9 cellular contexts compared by ENCODE assay signal in genomic region chr16:3157229-3158013, GRCh38. TPM values are rescaled to one million over a fixed set of nuclear protein-coding genes. Genes with fewer than 3 reads are reported as not detected.
DNase-seq lines count a peak whose midpoint lies in the region; ATAC-seq, FAIRE-seq and TF ChIP-seq lines count a peak whose summit lies in the region.
"Had no signal": no experiment of that assay in that cellular context is flagged by ENCODE, and none has a peak within 500 bp of the region (broad histone marks: within the 10 kb centered on the region; RNA-seq: fewer than 3 reads in every experiment).

No MANE protein-coding gene starts in this region.

- H3K9me3 ChIP-seq in HAP-1 (no peaks in the 10 kb centered on the region), H1 (ENCODE audit: insufficient read depth in 2 of 2, low read depth in 1 of 2, low read length in 1 of 2) (no peaks in the 10 kb centered on the region; a peak in 1 of 4 replicates), mesenchymal stem cell (ENCODE audit: control insufficient read depth, low read length) (no peaks in the 10 kb centered on the region)

- CTCF ChIA-PET in H1 (lab: Charles Lee; ENCODE audit: partially characterized antibody), result interaction anchor here (0.7 to 3.7 kb wide), 14 partner anchors 8 to 303 kb away, joined by 3 to 14 read pairs (median 4); partner anchors contain the start of gene OR1F1

- H3K4ac ChIP-seq in H1 (replicated peaks; ENCODE audit: insufficient read length, low read depth, low read length) (no peak overlapping the region), mesenchymal stem cell (ENCODE audit: low read depth in 1 of 2, low read length in 2 of 2) (peak overlapping the region in 1 of 2 experiments; percentile 1)

- H3K27ac Mint-ChIP-seq in stimulated activated naive B cell treated with anti-CD40 and anti-IgM and Interleukin-4, amounts not matched to agents 10 μg/mL and 1 μg/mL and 100 μg/mL, for 72 hours, result peak overlapping the region; percentile 97

- TF ChIP-seq CTCF in H1 (IDR thresholded peaks at IDR 0.05; ENCODE audit: control extremely low read depth in 1 of 3, insufficient read depth in 1 of 3, low read depth in 1 of 3, low read length in 3 of 3), result no peak

- H4K91ac ChIP-seq in H1 (replicated peaks; ENCODE audit: insufficient read length, low read length) (no peak overlapping the region), mesenchymal stem cell (ENCODE audit: low read length) (peak overlapping the region; percentile 76)

- H4K20me1 ChIP-seq in H1 (replicated peaks in 1 of 2; ENCODE audit: control insufficient read depth in 1 of 2, insufficient read depth in 2 of 2, low read length in 2 of 2), result peaks cover 0 to 2% of the 10 kb centered on the region in 2 experiments

- H3K36me3 Mint-ChIP-seq in stimulated activated naive B cell treated with anti-CD40 and anti-IgM and Interleukin-4, amounts not matched to agents 10 μg/mL and 1 μg/mL and 100 μg/mL, for 72 hours, result peaks cover 11 to 18% of the 10 kb centered on the region in 2 donors

- H3K79me1 ChIP-seq in H1 (ENCODE audit: low read depth, low read length) (no peaks in the 10 kb centered on the region), mesenchymal stem cell (replicated peaks; ENCODE audit: low read length, poor library complexity, severe bottlenecking) (no peaks in the 10 kb centered on the region)

- H4K5ac ChIP-seq in H1 (ENCODE audit: insufficient read length, low read depth, low read length), result no peak overlapping the region

- H3K23me2 ChIP-seq in H1 (ENCODE audit: low read depth, low read length), result peaks cover 15% of the 10 kb centered on the region

- DNase-seq in HAP-1 (ENCODE audit: low spot score in 2 of 2) (peak; percentile 90 to 94), NCI-H524 treated with DMSO at 0.1 percent for 48 hours (lab: John Stamatoyannopoulos, UW) (peak; percentile 89), H1 (ENCODE audit: low read depth in 1 of 2, low spot score in 2 of 2) (peak in 1 of 2 experiments; percentile 98), mesenchymal stem cell (peak; percentile 95)
- peak; percentile 67 to 72 for DNase-seq in activated CD4-positive, alpha-beta T cell treated with anti-CD3 and anti-CD28 coated beads, Interleukin-2, amount 50 U/mL, for 48 hours
- DNase-seq in stimulated activated naive B cell treated with anti-CD40 and anti-IgM and Interleukin-4, amounts not matched to agents 10 μg/mL and 1 μg/mL and 100 μg/mL, for 72 hours, result no peak

- FAIRE-seq in H1 (lab: Jason Lieb, UNC), result no peak
- FAIRE-seq: GM18507 had no signal

- H2BK12ac ChIP-seq in H1 (ENCODE audit: low read depth, low read length) (peak overlapping the region; percentile 68; the same call in 1 of the 2 replicates), mesenchymal stem cell (ENCODE audit: low read length in 2 of 2) (peak overlapping the region in 1 of 2 experiments; percentile 43)

- ATAC-seq in stimulated activated naive B cell treated with anti-CD40 and anti-IgM and Interleukin-4, amounts not matched to agents 10 μg/mL and 1 μg/mL and 100 μg/mL, for 72 hours (replicated peaks), result peak; percentile 10 to 13
- ATAC-seq in HG02798 (IDR thresholded peaks at IDR 0.05; ENCODE audit: poor library complexity, unreplicated experiment), result no peak

- no peak for TF ChIP-seq EP300 in H1 (IDR thresholded peaks at IDR 0.05; ENCODE audit: borderline replicate concordance in 1 of 2, low read depth in 2 of 2, low read length in 2 of 2)

- H3K4me2 ChIP-seq in H1 (ENCODE audit: insufficient read depth in 1 of 2, low read depth in 2 of 2, low read length in 2 of 2), result peak overlapping the region; percentile 89 to 99
- H3K4me2 ChIP-seq in mesenchymal stem cell (ENCODE audit: low read length, poor library complexity, severe bottlenecking), result peak overlapping the region; percentile 98

- H2AFZ ChIP-seq in ACC112 (ENCODE audit: low read length, unreplicated experiment) (peak overlapping the region; percentile 94), H1 (ENCODE audit: low read length) (peak overlapping the region; percentile 55; the same call in 1 of the 2 replicates), mesenchymal stem cell (ENCODE audit: low read depth, low read length) (no peak overlapping the region)

- H2AK5ac ChIP-seq in H1 (ENCODE audit: low read depth, low read length), result no peak overlapping the region
- H2AK5ac ChIP-seq in mesenchymal stem cell (ENCODE audit: low read length, severe bottlenecking), result no peak overlapping the region

- in situ Hi-C loops in HAP-1 (cut with MboI; ENCODE audit: low sequenced_read_pairs), result no loop called here

- 2% methylated on average over 58 of the region's 58 CpGs; no CpG with 5 or more reads in 1 of the 2 experiments for WGBS in H1 (ENCODE audit: extremely low coverage in 1 of 2, insufficient coverage in 1 of 2, insufficient read length in 1 of 2, insufficient replicate concordance in 2 of 2, low coverage in 1 of 2, low lambda C conversion rate in 2 of 2, missing lambda C conversion rate in 1 of 2), 2 experiments
- under 1% methylated on average over 52 of the region's 58 CpGs for WGBS in mesenchymal stem cell

- H3K23ac ChIP-seq in H1 (ENCODE audit: insufficient read length) (no peak overlapping the region), mesenchymal stem cell (ENCODE audit: low read length in 2 of 2) (peak overlapping the region in 1 of 2 experiments; percentile 29)

- H3K27ac ChIP-seq in ACC112 (ENCODE audit: low read depth, low read length) (peak overlapping the region; percentile 33; the same call in 1 of the 2 replicates), H1 (ENCODE audit: low read depth, low read length) (no peak overlapping the region), mesenchymal stem cell (ENCODE audit: low read length, poor library complexity, severe bottlenecking) (peak overlapping the region; percentile 55)

- POLR2A ChIA-PET in H1 (lab: Charles Lee; ENCODE audit: partially characterized antibody), result interaction anchor here (0.6 to 2.9 kb wide), 9 partner anchors 8 to 41 kb away, joined by 3 to 20 read pairs (median 3); partner anchors contain the start of gene ZNF213

- no peak overlapping the region for H2BK15ac ChIP-seq in H1 (ENCODE audit: low read length)
- no peak overlapping the region for H2BK15ac ChIP-seq in mesenchymal stem cell (ENCODE audit: low read depth, poor library complexity, severe bottlenecking)

- no peak overlapping the region for H2BK20ac ChIP-seq in H1 (ENCODE audit: low read length)

- no peak overlapping the region for H3K56ac ChIP-seq in H1 (replicated peaks; ENCODE audit: insufficient read length, low read depth, low read length)

- peaks cover 2 to 4% of the 10 kb centered on the region in 2 donors for H3K9me3 Mint-ChIP-seq in stimulated activated naive B cell treated with anti-CD40 and anti-IgM and Interleukin-4, amounts not matched to agents 10 μg/mL and 1 μg/mL and 100 μg/mL, for 72 hours

- H4K8ac ChIP-seq in H1 (ENCODE audit: extremely low read depth, insufficient read depth, low read length), result no peak overlapping the region
- no peak overlapping the region for H4K8ac ChIP-seq in mesenchymal stem cell (ENCODE audit: low read length)

- H3K9ac ChIP-seq in H1 (replicated peaks in 1 of 4; ENCODE audit: extremely low read depth in 1 of 4, low read depth in 3 of 4, low read length in 3 of 4) (no peak overlapping the region; a peak in 1 of 7 replicates), mesenchymal stem cell (ENCODE audit: low read length) (peak overlapping the region; percentile 69)

- peaks cover 25 to 35% of the 10 kb centered on the region in 2 donors for H3K4me1 Mint-ChIP-seq in stimulated activated naive B cell treated with anti-CD40 and anti-IgM and Interleukin-4, amounts not matched to agents 10 μg/mL and 1 μg/mL and 100 μg/mL, for 72 hours

- H3K27me3 ChIP-seq in ACC112 (ENCODE audit: insufficient read depth, low read length) (no peaks in the 10 kb centered on the region), HAP-1 (ENCODE audit: low read depth) (no peaks in the 10 kb centered on the region), H1 (replicated peaks in 1 of 4; ENCODE audit: control insufficient read depth in 3 of 4, extremely low read depth in 1 of 4, insufficient read depth in 3 of 4, low read length in 3 of 4) (peaks cover 0 to 10% (median 7%) of the 10 kb centered on the region in 4 experiments; a peak in 5 of 7 replicates), mesenchymal stem cell (ENCODE audit: control insufficient read depth in 1 of 2, insufficient read depth in 1 of 2, low read length in 2 of 2) (no peaks in the 10 kb centered on the region)

- no peak for TF ChIP-seq RAD21 in H1 (IDR thresholded peaks at IDR 0.05 in 1 of 2, conservative IDR thresholded peaks at IDR 0.05 in 1 of 2; ENCODE audit: low read depth in 2 of 2, low read length in 2 of 2)

- no peaks in the 10 kb centered on the region for H3K36me3 ChIP-seq in ACC112 (ENCODE audit: insufficient read depth, low read length)
- H3K36me3 ChIP-seq in HAP-1 (replicated peaks), result no peaks in the 10 kb centered on the region
- H3K36me3 ChIP-seq in H1 (ENCODE audit: control insufficient read depth in 2 of 4, insufficient read depth in 4 of 4, low read length in 3 of 4), result no peaks in the 10 kb centered on the region
- no peaks in the 10 kb centered on the region for H3K36me3 ChIP-seq in mesenchymal stem cell (ENCODE audit: control insufficient read depth in 1 of 2, insufficient read depth in 2 of 2, low read depth in 1 of 2, low read length in 2 of 2)

- peaks cover 5 to 13% of the 10 kb centered on the region in 2 donors for H3K27me3 Mint-ChIP-seq in stimulated activated naive B cell treated with anti-CD40 and anti-IgM and Interleukin-4, amounts not matched to agents 10 μg/mL and 1 μg/mL and 100 μg/mL, for 72 hours

- H3K4me1 ChIP-seq in ACC112 (ENCODE audit: control insufficient read depth, insufficient read depth, low read length, unreplicated experiment), result no peaks in the 10 kb centered on the region
- H3K4me1 ChIP-seq in HAP-1, result peaks cover 2% of the 10 kb centered on the region; the same call in 1 of the 2 replicates
- H3K4me1 ChIP-seq in H1 (replicated peaks in 1 of 4; ENCODE audit: control insufficient read depth in 3 of 4, insufficient read depth in 4 of 4, low read length in 3 of 4), result peaks cover 0 to 7% (median 4%) of the 10 kb centered on the region in 4 experiments; a peak in 3 of 7 replicates
- H3K4me1 ChIP-seq in mesenchymal stem cell (ENCODE audit: control insufficient read depth, insufficient read depth, low read depth, low read length), result peaks cover 16% of the 10 kb centered on the region

- H3K4me3 ChIP-seq in ACC112 (ENCODE audit: low read depth, low read length), result peak overlapping the region; percentile 96
- peak overlapping the region; percentile 58 for H3K4me3 ChIP-seq in HAP-1
- peak overlapping the region; percentile 65 to 92 (median 76) for H3K4me3 ChIP-seq in H1 (ENCODE audit: extremely low read depth in 1 of 4, insufficient read depth in 2 of 4, low read depth in 3 of 4, low read length in 4 of 4)
- H3K4me3 ChIP-seq in mesenchymal stem cell (ENCODE audit: insufficient read depth in 1 of 2, low read depth in 1 of 2, low read length in 2 of 2), result peak overlapping the region; percentile 75 to 86

- H3K14ac ChIP-seq in H1 (ENCODE audit: insufficient read length) (no peak overlapping the region), mesenchymal stem cell (ENCODE audit: low read length in 2 of 2) (peak overlapping the region in 1 of 2 experiments; percentile 13)

- H2BK120ac ChIP-seq in H1 (replicated peaks; ENCODE audit: low read depth, low read length) (no peak overlapping the region), mesenchymal stem cell (ENCODE audit: low read depth, low read length) (no peak overlapping the region)

- H3K79me2 ChIP-seq in ACC112 (ENCODE audit: control insufficient read depth, insufficient read depth, low read length, unreplicated experiment) (no peaks in the 10 kb centered on the region), H1 (ENCODE audit: control insufficient read depth in 1 of 2, insufficient read depth in 2 of 2, low read length in 2 of 2) (no peaks in the 10 kb centered on the region)

- H3K18ac ChIP-seq in H1 (ENCODE audit: extremely low read depth, low read length) (no peak overlapping the region), mesenchymal stem cell (ENCODE audit: low read depth in 1 of 2, low read length in 2 of 2) (peak overlapping the region in 1 of 2 experiments; percentile 16)

- H3K4me3 Mint-ChIP-seq in stimulated activated naive B cell treated with anti-CD40 and anti-IgM and Interleukin-4, amounts not matched to agents 10 μg/mL and 1 μg/mL and 100 μg/mL, for 72 hours, result peak overlapping the region; percentile 91 to 94

- TF ChIP-seq POLR2A in H1 (IDR thresholded peaks at IDR 0.05; ENCODE audit: control extremely low read depth in 1 of 2, low read depth in 2 of 2, low read length in 2 of 2), result no peak

- H2BK5ac ChIP-seq in H1 (ENCODE audit: low read depth, low read length), result no peak overlapping the region
- no peak overlapping the region for H2BK5ac ChIP-seq in mesenchymal stem cell (ENCODE audit: low read depth, low read length, poor library complexity, severe bottlenecking)

RNA-seq across cellular contexts. Expression of gene ZNF213, which starts 22.6 kb away (rescaled TPM):
- 6.9 and 7.3 TPM in 2 replicates for total RNA-seq in H1 (2021; fragmentation: NEBNext Ultra II Directional; extraction: Animal tissue kit (Norgen Biotek cat#: 25700))
- 1.6 and 3.8 TPM in 2 replicates for polyA plus RNA-seq in H1 (2011; rRNA removed)
- 1.6 TPM for polyA plus RNA-seq in H1 (2011; cell fraction: cytosol; rRNA removed)
- 3.9 TPM for polyA plus RNA-seq in H1 (2011; cell fraction: nucleus; rRNA removed)
- 6.0 to 8.4 TPM (median 8.4 TPM) in 4 replicates for polyA plus RNA-seq in H1 (2012, experiment 1 of 2)
- polyA plus RNA-seq in H1 (2012, experiment 2 of 2), result 7.1 TPM
- polyA plus RNA-seq in H1 (2013, experiment 1 of 2), result 6.2 TPM
- polyA plus RNA-seq in H1 (2013, experiment 2 of 2), result 6.1 TPM
- polyA minus RNA-seq in H1 (2011; rRNA and poly(A)+ RNA removed), result 1.2 and 1.4 TPM in 2 replicates
- polyA minus RNA-seq in H1 (2011; cell fraction: cytosol; rRNA and poly(A)+ RNA removed), result 4.2 TPM
- 3.9 TPM for polyA minus RNA-seq in H1 (2011; cell fraction: nucleus; rRNA and poly(A)+ RNA removed)
- polyA plus RNA-seq in mesenchymal stem cell (2013, experiment 1 of 2), result 6.1 TPM
- 5.7 TPM for polyA plus RNA-seq in mesenchymal stem cell (2013, experiment 2 of 2)

RNA-seq across cellular contexts. Expression of gene OR1F1, which starts 30.6 kb away (rescaled TPM):
- total RNA-seq in H1 (2021; fragmentation: NEBNext Ultra II Directional; extraction: Animal tissue kit (Norgen Biotek cat#: 25700)), result 0.48 and 0.52 TPM in 2 replicates
- polyA plus RNA-seq in H1 (2011; rRNA removed), result 0.93 and 1.2 TPM in 2 replicates
- 0.40 TPM for polyA plus RNA-seq in H1 (2011; cell fraction: cytosol; rRNA removed)
- polyA plus RNA-seq in H1 (2011; cell fraction: nucleus; rRNA removed), result 0.87 TPM
- 0.40 to 0.48 TPM (median 0.42 TPM) in 3 of 4 replicates, not detected in the other for polyA plus RNA-seq in H1 (2012, experiment 1 of 2)
- polyA plus RNA-seq in H1 (2012, experiment 2 of 2), result not detected
- polyA plus RNA-seq in H1 (2013, experiment 1 of 2), result 0.41 TPM
- polyA plus RNA-seq in H1 (2013, experiment 2 of 2), result 0.35 TPM
- 0.82 and 2.6 TPM in 2 replicates for polyA minus RNA-seq in H1 (2011; rRNA and poly(A)+ RNA removed)
- polyA minus RNA-seq in H1 (2011; cell fraction: cytosol; rRNA and poly(A)+ RNA removed), result not detected
- not detected for polyA minus RNA-seq in H1 (2011; cell fraction: nucleus; rRNA and poly(A)+ RNA removed)
- 0.28 TPM for polyA plus RNA-seq in mesenchymal stem cell (2013, experiment 1 of 2)
- 0.21 TPM for polyA plus RNA-seq in mesenchymal stem cell (2013, experiment 2 of 2)

RNA-seq across cellular contexts. Expression of gene ZNF205, which starts 45.0 kb away (rescaled TPM):
- 17.0 and 19.1 TPM in 2 replicates for total RNA-seq in H1 (2021; fragmentation: NEBNext Ultra II Directional; extraction: Animal tissue kit (Norgen Biotek cat#: 25700))
- 19.9 and 28.5 TPM in 2 replicates for polyA plus RNA-seq in H1 (2011; rRNA removed)
- polyA plus RNA-seq in H1 (2011; cell fraction: cytosol; rRNA removed), result 26.2 TPM
- polyA plus RNA-seq in H1 (2011; cell fraction: nucleus; rRNA removed), result 23.3 TPM
- 10.8 to 18.0 TPM (median 16.3 TPM) in 4 replicates for polyA plus RNA-seq in H1 (2012, experiment 1 of 2)
- 13.8 TPM for polyA plus RNA-seq in H1 (2012, experiment 2 of 2)
- 9.9 TPM for polyA plus RNA-seq in H1 (2013, experiment 1 of 2)
- polyA plus RNA-seq in H1 (2013, experiment 2 of 2), result 10.4 TPM
- 4.6 and 7.3 TPM in 2 replicates for polyA minus RNA-seq in H1 (2011; rRNA and poly(A)+ RNA removed)
- 15.5 TPM for polyA minus RNA-seq in H1 (2011; cell fraction: cytosol; rRNA and poly(A)+ RNA removed)
- 9.2 TPM for polyA minus RNA-seq in H1 (2011; cell fraction: nucleus; rRNA and poly(A)+ RNA removed)
- polyA plus RNA-seq in mesenchymal stem cell (2013, experiment 1 of 2), result 8.4 TPM
- polyA plus RNA-seq in mesenchymal stem cell (2013, experiment 2 of 2), result 8.1 TPM

RNA-seq across cellular contexts. Expression of gene ZSCAN10, which starts 58.3 kb away (rescaled TPM):
- 195 and 209 TPM in 2 replicates for total RNA-seq in H1 (2021; fragmentation: NEBNext Ultra II Directional; extraction: Animal tissue kit (Norgen Biotek cat#: 25700))
- 314 and 488 TPM in 2 replicates for polyA plus RNA-seq in H1 (2011; rRNA removed)
- 301 TPM for polyA plus RNA-seq in H1 (2011; cell fraction: cytosol; rRNA removed)
- 563 TPM for polyA plus RNA-seq in H1 (2011; cell fraction: nucleus; rRNA removed)
- 98.9 to 176 TPM (median 156 TPM) in 4 replicates for polyA plus RNA-seq in H1 (2012, experiment 1 of 2)
- polyA plus RNA-seq in H1 (2012, experiment 2 of 2), result 133 TPM
- polyA plus RNA-seq in H1 (2013, experiment 1 of 2), result 170 TPM
- 151 TPM for polyA plus RNA-seq in H1 (2013, experiment 2 of 2)
- polyA minus RNA-seq in H1 (2011; rRNA and poly(A)+ RNA removed), result 24.5 and 37.6 TPM in 2 replicates
- polyA minus RNA-seq in H1 (2011; cell fraction: cytosol; rRNA and poly(A)+ RNA removed), result 133 TPM
- 97.3 TPM for polyA minus RNA-seq in H1 (2011; cell fraction: nucleus; rRNA and poly(A)+ RNA removed)
- not detected for polyA plus RNA-seq in mesenchymal stem cell (2013, experiment 1 of 2)
- not detected for polyA plus RNA-seq in mesenchymal stem cell (2013, experiment 2 of 2)
